17 cellular contexts compared by ENCODE assay signal in genomic region chr7:28990200-28990960, GRCh38. TPM values are rescaled to one million over a fixed set of nuclear protein-coding genes. Genes with fewer than 3 reads are reported as not detected.
DNase-seq lines count a peak whose midpoint lies in the region; ATAC-seq and TF ChIP-seq lines count a peak whose summit lies in the region.
"Had no signal": no experiment of that assay in that cellular context is flagged by ENCODE, and none has a peak within 500 bp of the region (broad histone marks: within the 10 kb centered on the region; RNA-seq: fewer than 3 reads in every experiment).

No MANE protein-coding gene starts in this region.

- H3K4me1 ChIP-seq in esophagus muscularis mucosa = peaks cover 20 to 46% (median 25%) of the 10 kb centered on the region in 4 donors
- peaks cover 48% of the 10 kb centered on the region for H3K4me1 ChIP-seq in vagina

- H3K27ac ChIP-seq in esophagus muscularis mucosa (replicated peaks in 1 of 4) = no peak overlapping the region
- peak overlapping the region; percentile 11 for H3K27ac ChIP-seq in vagina
- H3K27ac ChIP-seq: 22Rv1, thyroid gland, VCaP had no signal

- H3K4me3 ChIP-seq in esophagus muscularis mucosa (no peak overlapping the region), vagina (no peak overlapping the region)
- H3K4me3 ChIP-seq: thyroid gland had no signal

- TF ChIP-seq EP300 in esophagus muscularis mucosa (IDR thresholded peaks at IDR 0.05) = no peak

- H3K27me3 ChIP-seq in esophagus muscularis mucosa (peaks cover 0 to 3% (median 0%) of the 10 kb centered on the region in 4 donors), vagina (no peaks in the 10 kb centered on the region)
- H3K27me3 ChIP-seq: thyroid gland had no signal

- 80% methylated on average over 11 of the region's 11 CpGs for WGBS in esophagus muscularis mucosa

- H3K36me3 ChIP-seq in esophagus muscularis mucosa (no peaks in the 10 kb centered on the region), vagina (no peaks in the 10 kb centered on the region)
- H3K36me3 ChIP-seq: thyroid gland had no signal

- TF ChIP-seq CTCF in esophagus muscularis mucosa (IDR thresholded peaks at IDR 0.05) (no peak), vagina (IDR thresholded peaks at IDR 0.05) (no peak)

- ATAC-seq in GM19397 (IDR thresholded peaks at IDR 0.05; ENCODE audit: unreplicated experiment) = no peak
- ATAC-seq: CD8-positive, alpha-beta T cell had no signal

- TF ChIP-seq POLR2A in esophagus muscularis mucosa (IDR thresholded peaks at IDR 0.05; ENCODE audit: low read depth) (no peak), vagina (IDR thresholded peaks at IDR 0.05) (no peak)

- intact Hi-C loops in esophagus muscularis mucosa (cut with DNase I) = no loop called here
- intact Hi-C loops in vagina (cut with DNase I) = no loop called here

- no peaks in the 10 kb centered on the region for H3K9me3 ChIP-seq in esophagus muscularis mucosa
- no peaks in the 10 kb centered on the region for H3K9me3 ChIP-seq in vagina
- H3K9me3 ChIP-seq: thyroid gland had no signal

- DNase-seq in NCI-H146 (lab: John Stamatoyannopoulos, UW) (peak; percentile 11), NCI-H146 treated with DMSO at 0.1 percent for 48 hours (lab: John Stamatoyannopoulos, UW; ENCODE audit: unreplicated experiment) (no peak), esophagus muscularis mucosa (ENCODE audit: extremely low spot score) (peak; percentile 80), myocyte (ENCODE audit: low read depth) (peak; percentile 19), vagina (ENCODE audit: extremely low spot score in 2 of 2) (no peak), NCI-H226 (no peak)
- no peak for DNase-seq in activated effector memory CD4-positive, alpha-beta T cell treated with Interleukin-2 at 50 U/mL for 16 hours
- DNase-seq: activated naive CD4-positive, alpha-beta T cell treated with anti-CD3 and anti-CD28 coated beads, Interleukin-2, amount 10 ng/mL, durations not matched to agents 7 days and 5 days; caudate nucleus; CD8-positive, alpha-beta T cell; NCI-H1092; NCI-H2227 treated with DMSO at 0.1 percent for 48 hours had no signal

RNA-seq across cellular contexts. Expression of gene TRIL, which starts 32.2 kb away (rescaled TPM):
- total RNA-seq in esophagus muscularis mucosa (1 to 10 TPM; 1.3 to 9.4 (median 5.5) TPM), myocyte (0.40 and 0.42 TPM in 2 replicates), vagina (11.0 TPM)
- 0.05 TPM for polyA plus RNA-seq in myocyte (2012)
- total RNA-seq: CD8-positive, alpha-beta T cell; OCI-LY7 had no signal

Comparison
In these comparisons a context has a peak if more than half of its experiments do, and no peak if none do; other contexts are left out.
1. DNase-seq: peak in NCI-H146 (single experiment), esophagus muscularis mucosa (single experiment) and myocyte (single experiment); none in NCI-H146 treated with DMSO at 0.1 percent for 48 hours (single experiment), vagina (0 of 2), activated effector memory CD4-positive, alpha-beta T cell treated with Interleukin-2 at 50 U/mL for 16 hours (single experiment) and NCI-H226 (single experiment).